In genomic region chr20:3509064-3509463, GRCh38 we compare ENCODE assay signal across 1 cellular context.
TF ChIP-seq lines count a peak whose summit lies in the region.

No MANE protein-coding gene starts in this region.

TF ChIP-seq in GM12878, 131 proteins besides CTCF, POLR2A, EP300 and RAD21:
- TF ChIP-seq TBL1XR1 (IDR thresholded peaks at IDR 0.05; ENCODE audit: low read depth, low read length): no peak
- peak; percentile 46; the same call in 1 of the 2 replicates for TF ChIP-seq NFIC (IDR thresholded peaks at IDR 0.05; ENCODE audit: low read depth, low read length)
- TF ChIP-seq RUNX3 (IDR thresholded peaks at IDR 0.05; ENCODE audit: low read length): peak; percentile 54; the same call in 1 of the 2 replicates
- no peak for TF ChIP-seq MYC (IDR thresholded peaks at IDR 0.05; ENCODE audit: insufficient read depth, insufficient read length, insufficient replicate concordance, low read length, severe bottlenecking)
- TF ChIP-seq, protein P1, sequence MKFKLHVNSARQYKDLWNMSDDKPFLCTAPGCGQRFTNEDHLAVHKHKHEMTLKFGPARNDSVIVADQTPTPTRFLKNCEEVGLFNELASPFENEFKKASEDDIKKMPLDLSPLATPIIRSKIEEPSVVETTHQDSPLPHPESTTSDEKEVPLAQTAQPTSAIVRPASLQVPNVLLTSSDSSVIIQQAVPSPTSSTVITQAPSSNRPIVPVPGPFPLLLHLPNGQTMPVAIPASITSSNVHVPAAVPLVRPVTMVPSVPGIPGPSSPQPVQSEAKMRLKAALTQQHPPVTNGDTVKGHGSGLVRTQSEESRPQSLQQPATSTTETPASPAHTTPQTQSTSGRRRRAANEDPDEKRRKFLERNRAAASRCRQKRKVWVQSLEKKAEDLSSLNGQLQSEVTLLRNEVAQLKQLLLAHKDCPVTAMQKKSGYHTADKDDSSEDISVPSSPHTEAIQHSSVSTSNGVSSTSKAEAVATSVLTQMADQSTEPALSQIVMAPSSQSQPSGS (IDR thresholded peaks at IDR 0.05; ENCODE audit: low read length): peak; percentile 29; the same call in 1 of the 2 replicates
- 0 out of 2 replicates have a peak, but pooled peaks have one; percentile 8 for TF ChIP-seq GABPA (IDR thresholded peaks at IDR 0.05; ENCODE audit: low read depth)
- TF ChIP-seq JUNB (IDR thresholded peaks at IDR 0.05): peak; percentile 73
- 0 out of 2 replicates have a peak, but pooled peaks have one; percentile 20 for TF ChIP-seq TCF12 (IDR thresholded peaks at IDR 0.05; ENCODE audit: low read depth, low read length)
TF ChIP-seq in GM12878: peak in this region for 6.
